Comparison of ENCODE assay signal across 13 cellular contexts in genomic region chr21:44924611-44925010, GRCh38. TPM values are rescaled to one million over a fixed set of nuclear protein-coding genes. Genes with fewer than 3 reads are reported as not detected.
DNase-seq lines count a peak whose midpoint lies in the region; ATAC-seq lines count a peak whose summit lies in the region.
"Had no signal": no experiment of that assay in that cellular context is flagged by ENCODE, and none has a peak within 500 bp of the region (broad histone marks: within the 10 kb centered on the region; RNA-seq: fewer than 3 reads in every experiment).

No MANE protein-coding gene starts in this region.

- H3K9me3 Mint-ChIP-seq in activated CD4-positive, alpha-beta T cell treated with anti-CD3 and anti-CD28 coated beads, Interleukin-2, amount 10 ng/mL, durations not matched to agents 24 days and 14 days: no peaks in the 10 kb centered on the region
- no peaks in the 10 kb centered on the region for H3K9me3 Mint-ChIP-seq in stimulated activated memory B cell treated with anti-CD40 and anti-IgM and Interleukin-4, amounts not matched to agents 10 μg/mL and 1 μg/mL and 100 μg/mL, for 72 hours
- H3K9me3 Mint-ChIP-seq: neural crest cell had no signal

- peak overlapping the region; percentile 77 for H3K4me3 ChIP-seq in SK-N-MC
- no peak overlapping the region for H3K4me3 ChIP-seq in effector memory CD4-positive, alpha-beta T cell (ENCODE audit: insufficient read depth, low read depth, low read length, poor library complexity, severe bottlenecking)
- H3K4me3 ChIP-seq: MG63 had no signal

- H3K4me1 Mint-ChIP-seq in activated CD4-positive, alpha-beta T cell treated with anti-CD3 and anti-CD28 coated beads, Interleukin-2, amount 10 ng/mL, durations not matched to agents 24 days and 14 days: peaks cover 75% of the 10 kb centered on the region
- H3K4me1 Mint-ChIP-seq in stimulated activated memory B cell treated with anti-CD40 and anti-IgM and Interleukin-4, amounts not matched to agents 10 μg/mL and 1 μg/mL and 100 μg/mL, for 72 hours: peaks cover 94% of the 10 kb centered on the region

- ATAC-seq in stimulated activated memory B cell treated with anti-CD40 and anti-IgM and Interleukin-4, amounts not matched to agents 10 μg/mL and 1 μg/mL and 100 μg/mL, for 72 hours: no peak
- ATAC-seq: left colon had no signal

- peak overlapping the region; percentile 94 for H3K9ac ChIP-seq in SK-N-MC (ENCODE audit: insufficient read length)

- no peaks in the 10 kb centered on the region for H3K36me3 ChIP-seq in SK-N-MC (ENCODE audit: insufficient read depth, low read length)
- no peaks in the 10 kb centered on the region for H3K36me3 ChIP-seq in effector memory CD4-positive, alpha-beta T cell (ENCODE audit: control insufficient read depth, insufficient read depth, low read length)
- H3K36me3 ChIP-seq: MG63 had no signal

- peak overlapping the region; percentile 94 for H3K4me3 Mint-ChIP-seq in activated CD4-positive, alpha-beta T cell treated with anti-CD3 and anti-CD28 coated beads, Interleukin-2, amount 10 ng/mL, durations not matched to agents 24 days and 14 days
- H3K4me3 Mint-ChIP-seq in stimulated activated memory B cell treated with anti-CD40 and anti-IgM and Interleukin-4, amounts not matched to agents 10 μg/mL and 1 μg/mL and 100 μg/mL, for 72 hours: peak overlapping the region; percentile 24

- intact Hi-C loops in activated CD4-positive, alpha-beta T cell treated with anti-CD3 and anti-CD28 coated beads, Interleukin-2, amount 10 ng/mL, durations not matched to agents 24 days and 14 days (cut with micrococcal nuclease): loop anchor here (5.0 to 10.0 kb wide), 3 partner anchors 107 to 270 kb away; partner anchors contain the start of genes KRTAP12-3, KRTAP12-4 and SUMO3

- H3K9me3 ChIP-seq in SK-N-MC (ENCODE audit: low read depth, low read length): no peaks in the 10 kb centered on the region
- H3K9me3 ChIP-seq in effector memory CD4-positive, alpha-beta T cell (ENCODE audit: control insufficient read depth, low read length): no peaks in the 10 kb centered on the region
- H3K9me3 ChIP-seq: MG63 had no signal

- peaks cover 16% of the 10 kb centered on the region for H3K36me3 Mint-ChIP-seq in activated CD4-positive, alpha-beta T cell treated with anti-CD3 and anti-CD28 coated beads, Interleukin-2, amount 10 ng/mL, durations not matched to agents 24 days and 14 days (ENCODE audit: low read depth)
- no peaks in the 10 kb centered on the region for H3K36me3 Mint-ChIP-seq in stimulated activated memory B cell treated with anti-CD40 and anti-IgM and Interleukin-4, amounts not matched to agents 10 μg/mL and 1 μg/mL and 100 μg/mL, for 72 hours

- H3K27ac ChIP-seq in SK-N-MC: peak overlapping the region; percentile 100
- peak overlapping the region; percentile 62 for H3K27ac ChIP-seq in effector memory CD4-positive, alpha-beta T cell (ENCODE audit: insufficient read depth, low read length, poor library complexity, severe bottlenecking)

- no peaks in the 10 kb centered on the region for H3K27me3 ChIP-seq in effector memory CD4-positive, alpha-beta T cell (replicated peaks; ENCODE audit: control insufficient read depth, insufficient read depth, low read length, poor library complexity, severe bottlenecking)

- no peaks in the 10 kb centered on the region for H3K27me3 Mint-ChIP-seq in activated CD4-positive, alpha-beta T cell treated with anti-CD3 and anti-CD28 coated beads, Interleukin-2, amount 10 ng/mL, durations not matched to agents 24 days and 14 days
- H3K27me3 Mint-ChIP-seq in stimulated activated memory B cell treated with anti-CD40 and anti-IgM and Interleukin-4, amounts not matched to agents 10 μg/mL and 1 μg/mL and 100 μg/mL, for 72 hours: no peaks in the 10 kb centered on the region

- peak; percentile 69 for DNase-seq in activated CD4-positive, alpha-beta T cell treated with anti-CD3 and anti-CD28 coated beads, Interleukin-2, amount 10 ng/mL, durations not matched to agents 24 days and 14 days
- DNase-seq in activated CD4-positive, alpha-beta T cell treated with anti-CD3 and anti-CD28 coated beads for 48 hours: no peak
- DNase-seq in SK-N-MC (ENCODE audit: low read depth, low spot score) (peak; percentile 35), SK-N-DZ (ENCODE audit: low spot score) (no peak), hepatic stellate cell (ENCODE audit: low spot score) (no peak), RKO (ENCODE audit: low spot score) (no peak)
- no peak for DNase-seq in effector memory CD4-positive, alpha-beta T cell
- DNase-seq: DND-41, GOT3, left colon, MG63 had no signal

- peaks cover 52% of the 10 kb centered on the region for H3K4me1 ChIP-seq in effector memory CD4-positive, alpha-beta T cell (ENCODE audit: control insufficient read depth, insufficient read depth, low read length, poor library complexity, severe bottlenecking)

- peak overlapping the region; percentile 99 for H3K27ac Mint-ChIP-seq in activated CD4-positive, alpha-beta T cell treated with anti-CD3 and anti-CD28 coated beads, Interleukin-2, amount 10 ng/mL, durations not matched to agents 24 days and 14 days
- peak overlapping the region; percentile 74 for H3K27ac Mint-ChIP-seq in stimulated activated memory B cell treated with anti-CD40 and anti-IgM and Interleukin-4, amounts not matched to agents 10 μg/mL and 1 μg/mL and 100 μg/mL, for 72 hours

RNA-seq across cellular contexts. Expression of gene ITGB2, which starts 3.9 kb away (rescaled TPM):
- total RNA-seq in activated CD4-positive, alpha-beta T cell treated with anti-CD3 and anti-CD28 coated beads, Interleukin-2, amount 10 ng/mL, durations not matched to agents 24 days and 14 days: 265 and 266 TPM in 2 replicates
- polyA plus RNA-seq in SK-N-DZ (2014; cell fraction: cytosol; rRNA removed): 0.07 TPM in 1 of 2 replicates, not detected in the other
- polyA plus RNA-seq in SK-N-DZ (2014; cell fraction: nucleus; rRNA removed): 0.13 TPM in 1 of 2 replicates, not detected in the other

RNA-seq across cellular contexts. Expression of gene SLX9, which starts 15.2 kb away (rescaled TPM):
- total RNA-seq in activated CD4-positive, alpha-beta T cell treated with anti-CD3 and anti-CD28 coated beads, Interleukin-2, amount 10 ng/mL, durations not matched to agents 24 days and 14 days: 74.6 and 80.8 TPM in 2 replicates
- polyA plus RNA-seq in SK-N-DZ (2014; cell fraction: cytosol; rRNA removed): 17.1 and 23.9 TPM in 2 replicates
- polyA plus RNA-seq in SK-N-DZ (2014; cell fraction: nucleus; rRNA removed): 12.7 and 14.2 TPM in 2 replicates

RNA-seq across cellular contexts. Expression of gene PTTG1IP, which starts 51.1 kb away (rescaled TPM):
- 44.2 and 46.5 TPM in 2 replicates for total RNA-seq in activated CD4-positive, alpha-beta T cell treated with anti-CD3 and anti-CD28 coated beads, Interleukin-2, amount 10 ng/mL, durations not matched to agents 24 days and 14 days
- polyA plus RNA-seq in SK-N-DZ (2014; cell fraction: cytosol; rRNA removed): 183 and 199 TPM in 2 replicates
- polyA plus RNA-seq in SK-N-DZ (2014; cell fraction: nucleus; rRNA removed): 130 and 133 TPM in 2 replicates

Comparison
In these comparisons a context has a peak if more than half of its experiments do, and no peak if none do; other contexts are left out.
1. DNase-seq: peak in activated CD4-positive, alpha-beta T cell treated with anti-CD3 and anti-CD28 coated beads, Interleukin-2, amount 10 ng/mL, durations not matched to agents 24 days and 14 days (single experiment) and SK-N-MC (single experiment); none in activated CD4-positive, alpha-beta T cell treated with anti-CD3 and anti-CD28 coated beads for 48 hours (single experiment), effector memory CD4-positive, alpha-beta T cell (0 of 3), SK-N-DZ (single experiment), hepatic stellate cell (single experiment) and RKO (single experiment).